13 cellular contexts compared by ENCODE assay signal in genomic region chr16:16033208-16033717, GRCh38.
DNase-seq lines count a peak whose midpoint lies in the region; ATAC-seq, FAIRE-seq and TF ChIP-seq lines count a peak whose summit lies in the region.
"Had no signal": no experiment of that assay in that cellular context is flagged by ENCODE, and none has a peak within 500 bp of the region (broad histone marks: within the 10 kb centered on the region; RNA-seq: fewer than 3 reads in every experiment).

No MANE protein-coding gene starts in this region.

- H4K20me1 ChIP-seq in K562 (replicated peaks; ENCODE audit: control insufficient read depth, insufficient read depth, low read length) = no peaks in the 10 kb centered on the region

- H3K27me3 ChIP-seq in K562 (ENCODE audit: control insufficient read depth in 2 of 2, insufficient read depth in 2 of 2, low read length in 2 of 2) = no peaks in the 10 kb centered on the region
- H3K27me3 ChIP-seq: gastroesophageal sphincter, MG63, suprapubic skin had no signal

- no peaks in the 10 kb centered on the region for H3K79me2 ChIP-seq in K562 (ENCODE audit: control insufficient read depth, insufficient read depth, low read length)

- H3K27ac Mint-ChIP-seq in T-helper 1 cell treated with Interleukin-12 subunit alpha and Interleukin-12 subunit beta and Interleukin-4 antibody, amounts not matched to agents 30 μg/mL and 1 μg/mL, for 36 hours = peak overlapping the region; percentile 74

- WGBS in K562 (ENCODE audit: insufficient coverage, low coverage, missing lambda C conversion rate) = 44% methylated on average over 8 of the region's 9 CpGs

- no peak for TF ChIP-seq RAD21 in K562 (CRISPR knock-in tag; conservative IDR thresholded peaks at IDR 0.05 in 1 of 2, IDR thresholded peaks at IDR 0.05 in 1 of 2)

- no TSS peak for BruUV-seq in K562 (replicated peaks; lab: Mats Ljungman, UMichigan)

- intact Hi-C loops in K562 (cut with micrococcal nuclease) = loop anchor here (2.0 kb wide), 1 partner anchor 42 kb away; no protein-coding TSS in a partner anchor

- no peak overlapping the region for H2AFZ ChIP-seq in K562 (ENCODE audit: low read depth, low read length)

- CTCF ChIA-PET in K562 (lab: Yijun Ruan, JAX; ENCODE audit: low intra/inter-chr PET ratio) = no interaction called here

- H3K9me1 ChIP-seq in K562 (ENCODE audit: control insufficient read depth, insufficient read depth, low read length) = no peaks in the 10 kb centered on the region

- H3K9me3 Mint-ChIP-seq in T-helper 1 cell treated with Interleukin-12 subunit alpha and Interleukin-12 subunit beta and Interleukin-4 antibody, amounts not matched to agents 30 μg/mL and 1 μg/mL, for 36 hours = no peaks in the 10 kb centered on the region

- peaks cover 21% of the 10 kb centered on the region for H3K4me1 Mint-ChIP-seq in T-helper 1 cell treated with Interleukin-12 subunit alpha and Interleukin-12 subunit beta and Interleukin-4 antibody, amounts not matched to agents 30 μg/mL and 1 μg/mL, for 36 hours (ENCODE audit: low read depth)

- H3K4me1 ChIP-seq in K562 (replicated peaks in 1 of 2; ENCODE audit: control insufficient read depth in 2 of 2, insufficient read depth in 2 of 2, low read length in 2 of 2) = peaks cover 0 to 5% of the 10 kb centered on the region in 2 experiments; a peak in 2 of 5 replicates

- FAIRE-seq in K562 (lab: Jason Lieb, UNC) = no peak

- in situ Hi-C loops in K562 (cut with MboI) = no loop called here

- POLR2A ChIA-PET in K562 (lab: Yijun Ruan, JAX) = interaction anchor here (0.6 to 4.5 kb wide), 4 partner anchors 8 to 11 kb away, joined by 3 to 26 read pairs (median 6); no protein-coding TSS in a partner anchor

- no peak overlapping the region for H3K27ac ChIP-seq in K562 (ENCODE audit: extremely low read depth, low read depth, low read length)
- H3K27ac ChIP-seq: suprapubic skin had no signal

- no peak for TF ChIP-seq POLR2A in K562 (conservative IDR thresholded peaks at IDR 0.05)

- no peak for TF ChIP-seq EP300 in K562 (IDR thresholded peaks at IDR 0.05; ENCODE audit: low read length)

- TF ChIP-seq CTCF in K562 (IDR thresholded peaks at IDR 0.05 in 2 of 3, conservative IDR thresholded peaks at IDR 0.05 in 1 of 3; ENCODE audit: insufficient read depth in 2 of 3, low read depth in 1 of 3, low read length in 3 of 3) = no peak

- no peak overlapping the region for H3K4me2 ChIP-seq in K562 (ENCODE audit: insufficient read depth, low read length)

- peaks cover 61% of the 10 kb centered on the region; the same call in 2 of the 3 replicates for H3K36me3 ChIP-seq in K562 (ENCODE audit: control insufficient read depth, insufficient read depth, low read length)

- H3K4me3 ChIP-seq in K562 = no peak overlapping the region
- H3K4me3 ChIP-seq: gastroesophageal sphincter, MG63, suprapubic skin had no signal

- H3K27me3 Mint-ChIP-seq in T-helper 1 cell treated with Interleukin-12 subunit alpha and Interleukin-12 subunit beta and Interleukin-4 antibody, amounts not matched to agents 30 μg/mL and 1 μg/mL, for 36 hours (ENCODE audit: low read depth) = no peaks in the 10 kb centered on the region

- peak overlapping the region in 1 of 2 experiments; percentile 45; a peak in 1 of 4 replicates for H3K9ac ChIP-seq in K562 (ENCODE audit: insufficient read depth in 1 of 2, low read depth in 2 of 2, low read length in 2 of 2)

- no peaks in the 10 kb centered on the region for H3K9me3 ChIP-seq in K562 (replicated peaks; ENCODE audit: control insufficient read depth, insufficient read depth, low read depth, low read length)
- H3K9me3 ChIP-seq: gastroesophageal sphincter, MG63, suprapubic skin had no signal

- H3K36me3 Mint-ChIP-seq in T-helper 1 cell treated with Interleukin-12 subunit alpha and Interleukin-12 subunit beta and Interleukin-4 antibody, amounts not matched to agents 30 μg/mL and 1 μg/mL, for 36 hours (ENCODE audit: low read depth) = peaks cover 23% of the 10 kb centered on the region

- DNase-seq in stimulated activated CD4-positive, alpha-beta T cell treated with anti-CD3 and anti-CD28 coated beads, Interleukin-4, amount 100 ng/mL, for 24 hours = peak; percentile 6
- DNase-seq in stimulated activated CD4-positive, alpha-beta T cell treated with anti-CD3 and anti-CD28 coated beads, Interleukin-2, amount 100 ng/mL, for 24 hours = no peak
- DNase-seq in K562 (ENCODE audit: extremely low read depth in 1 of 4, low spot score in 3 of 4) (peak in 1 of 4 experiments; percentile 16), left lobe of liver (ENCODE audit: low spot score) (no peak), CD1c-positive myeloid dendritic cell (ENCODE audit: extremely low spot score) (no peak)
- DNase-seq: left cardiac atrium, MG63, NCI-H526 treated with DMSO at 0.1 percent for 48 hours had no signal

- ATAC-seq in K562 (no peak), left lobe of liver (no peak), HG03097 (IDR thresholded peaks at IDR 0.05; ENCODE audit: low FRiP score, unreplicated experiment) (no peak), HG03378 (IDR thresholded peaks at IDR 0.05; ENCODE audit: unreplicated experiment) (no peak)
- ATAC-seq: gastroesophageal sphincter had no signal

- no peak overlapping the region for H3K4me3 Mint-ChIP-seq in T-helper 1 cell treated with Interleukin-12 subunit alpha and Interleukin-12 subunit beta and Interleukin-4 antibody, amounts not matched to agents 30 μg/mL and 1 μg/mL, for 36 hours

TF ChIP-seq in K562, 482 proteins besides CTCF, POLR2A, EP300 and RAD21 (continues in another document):
- TF ChIP-seq ZNF12 (CRISPR knock-in tag; IDR thresholded peaks at IDR 0.05) = no peak
- no peak for TF ChIP-seq MBD2 (IDR thresholded peaks at IDR 0.05; ENCODE audit: borderline replicate concordance, low read depth)
- no peak for TF ChIP-seq ATF1 (CRISPR knock-in tag; IDR thresholded peaks at IDR 0.05)
- TF ChIP-seq ATF1 (tag; IDR thresholded peaks at IDR 0.05) = no peak
- peak; percentile 7; the same call in 1 of the 2 replicates for TF ChIP-seq ZNF449 (CRISPR knock-in tag; IDR thresholded peaks at IDR 0.05)
- TF ChIP-seq, protein P1, sequence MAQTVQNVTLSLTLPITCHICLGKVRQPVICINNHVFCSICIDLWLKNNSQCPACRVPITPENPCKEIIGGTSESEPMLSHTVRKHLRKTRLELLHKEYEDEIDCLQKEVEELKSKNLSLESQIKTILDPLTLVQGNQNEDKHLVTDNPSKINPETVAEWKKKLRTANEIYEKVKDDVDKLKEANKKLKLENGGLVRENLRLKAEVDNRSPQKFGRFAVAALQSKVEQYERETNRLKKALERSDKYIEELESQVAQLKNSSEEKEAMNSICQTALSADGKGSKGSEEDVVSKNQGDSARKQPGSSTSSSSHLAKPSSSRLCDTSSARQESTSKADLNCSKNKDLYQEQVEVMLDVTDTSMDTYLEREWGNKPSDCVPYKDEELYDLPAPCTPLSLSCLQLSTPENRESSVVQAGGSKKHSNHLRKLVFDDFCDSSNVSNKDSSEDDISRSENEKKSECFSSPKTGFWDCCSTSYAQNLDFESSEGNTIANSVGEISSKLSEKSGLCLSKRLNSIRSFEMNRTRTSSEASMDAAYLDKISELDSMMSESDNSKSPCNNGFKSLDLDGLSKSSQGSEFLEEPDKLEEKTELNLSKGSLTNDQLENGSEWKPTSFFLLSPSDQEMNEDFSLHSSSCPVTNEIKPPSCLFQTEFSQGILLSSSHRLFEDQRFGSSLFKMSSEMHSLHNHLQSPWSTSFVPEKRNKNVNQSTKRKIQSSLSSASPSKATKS (CRISPR knock-in tag; IDR thresholded peaks at IDR 0.05) = no peak
- TF ChIP-seq NEUROD1 (IDR thresholded peaks at IDR 0.05; ENCODE audit: borderline replicate concordance, low read depth, low read length, partially characterized antibody) = no peak
- TF ChIP-seq, protein P2, sequence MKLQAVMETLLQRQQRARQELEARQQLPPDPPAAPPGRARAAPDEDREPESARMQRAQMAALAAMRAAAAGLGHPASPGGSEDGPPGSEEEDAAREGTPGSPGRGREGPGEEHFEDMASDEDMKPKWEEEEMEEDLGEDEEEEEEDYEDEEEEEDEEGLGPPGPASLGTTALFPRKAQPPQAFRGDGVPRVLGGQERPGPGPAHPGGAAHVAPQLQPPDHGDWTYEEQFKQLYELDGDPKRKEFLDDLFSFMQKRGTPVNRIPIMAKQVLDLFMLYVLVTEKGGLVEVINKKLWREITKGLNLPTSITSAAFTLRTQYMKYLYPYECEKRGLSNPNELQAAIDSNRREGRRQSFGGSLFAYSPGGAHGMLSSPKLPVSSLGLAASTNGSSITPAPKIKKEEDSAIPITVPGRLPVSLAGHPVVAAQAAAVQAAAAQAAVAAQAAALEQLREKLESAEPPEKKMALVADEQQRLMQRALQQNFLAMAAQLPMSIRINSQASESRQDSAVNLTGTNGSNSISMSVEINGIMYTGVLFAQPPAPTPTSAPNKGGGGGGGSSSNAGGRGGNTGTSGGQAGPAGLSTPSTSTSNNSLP (IDR thresholded peaks at IDR 0.05; ENCODE audit: borderline replicate concordance, low read depth, low read length) = no peak
- no peak for TF ChIP-seq TRIM28 (IDR thresholded peaks at IDR 0.05)
